19 cellular contexts compared by ENCODE assay signal in the genomic region with DNA sequence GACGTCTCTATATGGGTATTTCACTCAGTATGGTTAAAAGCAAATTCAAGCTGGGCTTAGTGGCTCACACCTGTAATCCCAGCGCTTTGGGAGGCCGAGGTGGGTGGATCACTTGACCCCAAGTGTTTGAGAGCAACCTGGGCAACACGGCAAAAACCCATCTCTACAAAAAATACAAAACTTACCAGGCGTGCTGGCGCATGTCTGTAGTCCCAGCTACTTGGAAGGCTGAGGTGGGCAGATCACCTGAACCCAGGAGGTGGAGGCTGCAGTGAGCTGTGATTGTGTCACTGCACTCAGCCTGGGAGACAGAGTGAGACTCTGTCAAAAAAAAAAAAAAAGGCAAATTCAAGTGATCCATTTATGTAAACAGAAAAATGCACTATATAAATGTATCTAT. TPM values are rescaled to one million over a fixed set of nuclear protein-coding genes. Genes with fewer than 3 reads are reported as not detected.
A peak's percentile ranks its signal among the peaks of the same experiment; 100 is the strongest.
DNase-seq lines count a peak whose midpoint lies in the region; ATAC-seq and TF ChIP-seq lines count a peak whose summit lies in the region.
"Had no signal": no experiment of that assay in that cellular context is flagged by ENCODE, and none has a peak within 500 bp of the region (broad histone marks: within the 10 kb centered on the region; RNA-seq: fewer than 3 reads in every experiment).

No MANE protein-coding gene starts in this region.

- H4K20me1 ChIP-seq in DOHH2 (ENCODE audit: control insufficient read depth, insufficient read depth, low read depth, low read length) (no peaks in the 10 kb centered on the region), KMS-11 (ENCODE audit: insufficient read depth) (no peaks in the 10 kb centered on the region)

- H3K4me1 Mint-ChIP-seq in WTC11, result no peaks in the 10 kb centered on the region

- no peak overlapping the region for H3K4me3 Mint-ChIP-seq in WTC11
- H3K4me3 Mint-ChIP-seq: CD14-positive monocyte, T-cell had no signal

- TF ChIP-seq CTCF in DOHH2 (IDR thresholded peaks at IDR 0.05; ENCODE audit: low read depth, low read length, poor library complexity, severe bottlenecking) (no peak), KMS-11 (conservative IDR thresholded peaks at IDR 0.05; ENCODE audit: low read depth, low read length) (no peak), WTC11 (IDR thresholded peaks at IDR 0.05) (no peak), Peyer's patch (IDR thresholded peaks at IDR 0.05) (no peak)

- H3K36me3 ChIP-seq in DOHH2 (ENCODE audit: control insufficient read depth, low read length), result peaks cover 21% of the 10 kb centered on the region
- H3K36me3 ChIP-seq in KMS-11 (ENCODE audit: insufficient read depth), result peaks cover 11% of the 10 kb centered on the region; the same call in 1 of the 2 replicates
- no peaks in the 10 kb centered on the region for H3K36me3 ChIP-seq in Peyer's patch

- peaks cover 41% of the 10 kb centered on the region for H3F3A ChIP-seq in DOHH2 (ENCODE audit: control insufficient read depth, insufficient read depth)

- no peaks in the 10 kb centered on the region for H3K9me2 ChIP-seq in DOHH2 (replicated peaks; ENCODE audit: control insufficient read depth, low read length)

- no peaks in the 10 kb centered on the region for H3K27me3 ChIP-seq in DOHH2 (ENCODE audit: control insufficient read depth, low read length)
- no peaks in the 10 kb centered on the region for H3K27me3 ChIP-seq in KMS-11 (ENCODE audit: insufficient read depth, low read depth)
- no peaks in the 10 kb centered on the region for H3K27me3 ChIP-seq in Peyer's patch

- intact Hi-C loops in posterior vena cava (cut with DNase I), result no loop called here

- POLR2A ChIA-PET in WTC11 (lab: Charles Lee), result no interaction called here

- peak overlapping the region; percentile 91 for H3K9ac ChIP-seq in KMS-11

- H3K27me3 Mint-ChIP-seq in WTC11 (ENCODE audit: low read depth), result no peaks in the 10 kb centered on the region

- 0 out of 2 replicates have a peak overlapping the region, but pooled peaks have one; percentile 27 for H2AFZ ChIP-seq in KMS-11 (ENCODE audit: low read depth)

- H3K4me2 ChIP-seq in DOHH2 (ENCODE audit: low read length), result peak overlapping the region; percentile 72
- H3K4me2 ChIP-seq in KMS-11, result peak overlapping the region; percentile 89

- H3K27ac ChIP-seq in DOHH2 (ENCODE audit: low read depth, low read length), result peak overlapping the region; percentile 99
- peak overlapping the region; percentile 95 for H3K27ac ChIP-seq in KMS-11
- peak overlapping the region in 1 of 4 donors; percentile 69 for H3K27ac ChIP-seq in Peyer's patch

- no peaks in the 10 kb centered on the region for H3K9me3 ChIP-seq in DOHH2 (ENCODE audit: control insufficient read depth, insufficient read depth, low read length)
- no peaks in the 10 kb centered on the region for H3K9me3 ChIP-seq in Peyer's patch

- no peaks in the 10 kb centered on the region for H3K36me3 Mint-ChIP-seq in WTC11
- H3K36me3 Mint-ChIP-seq: CD14-positive monocyte, T-cell had no signal

- DNase-seq in WTC11 (ENCODE audit: low spot score) (no peak), posterior vena cava (ENCODE audit: low spot score) (peak; percentile 40), iPS-NIHi7 (ENCODE audit: extremely low spot score) (no peak), Peyer's patch (no peak), SHP77 (lab: John Stamatoyannopoulos, UW) (no peak), NCI-H510A (lab: John Stamatoyannopoulos, UW) (no peak)
- DNase-seq: COR-L47, HCEC 1CT, IMR-90, NCI-H1092, NCI-H2171, NCI-H82, T-cell had no signal

- H3K79me2 ChIP-seq in DOHH2 (ENCODE audit: control insufficient read depth, low read length) (peaks cover 18% of the 10 kb centered on the region), KMS-11 (ENCODE audit: insufficient read depth, low read depth) (peaks cover 46% of the 10 kb centered on the region)

- H3K4me1 ChIP-seq in DOHH2 (ENCODE audit: control insufficient read depth, low read length) (peaks cover 87% of the 10 kb centered on the region), KMS-11 (ENCODE audit: low read depth, poor library complexity, severe bottlenecking) (peaks cover 58% of the 10 kb centered on the region), Peyer's patch (peaks cover 0 to 11% (median 0%) of the 10 kb centered on the region in 4 donors)

- CTCF ChIA-PET in WTC11 (lab: Charles Lee), result interaction anchor here (0.8 to 2.1 kb wide), 3 partner anchors 13 to 131 kb away, joined by 3 to 11 read pairs (median 3); partner anchors contain the start of gene SNX29

- no peak for TF ChIP-seq POLR2A in Peyer's patch (IDR thresholded peaks at IDR 0.05)

- H3K9me3 Mint-ChIP-seq in WTC11, result no peaks in the 10 kb centered on the region
- H3K9me3 Mint-ChIP-seq: CD14-positive monocyte, T-cell had no signal

- no peak for ATAC-seq in WTC11
- ATAC-seq: T-cell had no signal

- H3K27ac Mint-ChIP-seq in WTC11, result peak overlapping the region; percentile 76; the same call in 1 of the 2 replicates
- H3K27ac Mint-ChIP-seq: T-cell had no signal

- H3K4me3 ChIP-seq in DOHH2 (ENCODE audit: low read length) (peak overlapping the region; percentile 76), KMS-11 (IDR thresholded peaks at IDR 0.05; ENCODE audit: insufficient read depth, low read depth, low read length) (no peak overlapping the region), Peyer's patch (no peak overlapping the region)

TF ChIP-seq in WTC11, 78 proteins besides CTCF, POLR2A, EP300 and RAD21 (continues in another document):
- TF ChIP-seq ZNF671 (CRISPR knock-in tag; IDR thresholded peaks at IDR 0.05), result no peak
- no peak for TF ChIP-seq NR2C2 (CRISPR knock-in tag; IDR thresholded peaks at IDR 0.05)
- no peak for TF ChIP-seq TEAD1 (CRISPR knock-in tag; IDR thresholded peaks at IDR 0.05)
- TF ChIP-seq HMGA2 (CRISPR knock-in tag; IDR thresholded peaks at IDR 0.05), result no peak
- TF ChIP-seq MYBL2 (CRISPR knock-in tag; IDR thresholded peaks at IDR 0.05), result no peak
- TF ChIP-seq ZNF219 (CRISPR knock-in tag; IDR thresholded peaks at IDR 0.05; ENCODE audit: borderline replicate concordance), result no peak
- TF ChIP-seq ETV6 (CRISPR knock-in tag; IDR thresholded peaks at IDR 0.05), result no peak
- no peak for TF ChIP-seq GABPB1 (CRISPR knock-in tag; IDR thresholded peaks at IDR 0.05)
- no peak for TF ChIP-seq RELA (CRISPR knock-in tag; IDR thresholded peaks at IDR 0.05; ENCODE audit: borderline replicate concordance)
- TF ChIP-seq, protein P1, sequence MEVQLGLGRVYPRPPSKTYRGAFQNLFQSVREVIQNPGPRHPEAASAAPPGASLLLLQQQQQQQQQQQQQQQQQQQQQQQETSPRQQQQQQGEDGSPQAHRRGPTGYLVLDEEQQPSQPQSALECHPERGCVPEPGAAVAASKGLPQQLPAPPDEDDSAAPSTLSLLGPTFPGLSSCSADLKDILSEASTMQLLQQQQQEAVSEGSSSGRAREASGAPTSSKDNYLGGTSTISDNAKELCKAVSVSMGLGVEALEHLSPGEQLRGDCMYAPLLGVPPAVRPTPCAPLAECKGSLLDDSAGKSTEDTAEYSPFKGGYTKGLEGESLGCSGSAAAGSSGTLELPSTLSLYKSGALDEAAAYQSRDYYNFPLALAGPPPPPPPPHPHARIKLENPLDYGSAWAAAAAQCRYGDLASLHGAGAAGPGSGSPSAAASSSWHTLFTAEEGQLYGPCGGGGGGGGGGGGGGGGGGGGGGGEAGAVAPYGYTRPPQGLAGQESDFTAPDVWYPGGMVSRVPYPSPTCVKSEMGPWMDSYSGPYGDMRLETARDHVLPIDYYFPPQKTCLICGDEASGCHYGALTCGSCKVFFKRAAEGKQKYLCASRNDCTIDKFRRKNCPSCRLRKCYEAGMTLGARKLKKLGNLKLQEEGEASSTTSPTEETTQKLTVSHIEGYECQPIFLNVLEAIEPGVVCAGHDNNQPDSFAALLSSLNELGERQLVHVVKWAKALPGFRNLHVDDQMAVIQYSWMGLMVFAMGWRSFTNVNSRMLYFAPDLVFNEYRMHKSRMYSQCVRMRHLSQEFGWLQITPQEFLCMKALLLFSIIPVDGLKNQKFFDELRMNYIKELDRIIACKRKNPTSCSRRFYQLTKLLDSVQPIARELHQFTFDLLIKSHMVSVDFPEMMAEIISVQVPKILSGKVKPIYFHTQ (CRISPR knock-in tag; IDR thresholded peaks at IDR 0.05), result no peak
- no peak for TF ChIP-seq CREM (CRISPR knock-in tag; IDR thresholded peaks at IDR 0.05)
- TF ChIP-seq, protein P2, sequence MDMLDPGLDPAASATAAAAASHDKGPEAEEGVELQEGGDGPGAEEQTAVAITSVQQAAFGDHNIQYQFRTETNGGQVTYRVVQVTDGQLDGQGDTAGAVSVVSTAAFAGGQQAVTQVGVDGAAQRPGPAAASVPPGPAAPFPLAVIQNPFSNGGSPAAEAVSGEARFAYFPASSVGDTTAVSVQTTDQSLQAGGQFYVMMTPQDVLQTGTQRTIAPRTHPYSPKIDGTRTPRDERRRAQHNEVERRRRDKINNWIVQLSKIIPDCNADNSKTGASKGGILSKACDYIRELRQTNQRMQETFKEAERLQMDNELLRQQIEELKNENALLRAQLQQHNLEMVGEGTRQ (CRISPR knock-in tag; IDR thresholded peaks at IDR 0.05), result no peak
- TF ChIP-seq MLX (CRISPR knock-in tag; IDR thresholded peaks at IDR 0.05), result no peak
- TF ChIP-seq NR1H2 (CRISPR knock-in tag; IDR thresholded peaks at IDR 0.05), result no peak
- TF ChIP-seq NR3C1 (CRISPR knock-in tag; conservative IDR thresholded peaks at IDR 0.05; ENCODE audit: low read depth), result no peak

RNA-seq across cellular contexts. Expression of gene TNFRSF17, which starts 1.3 kb away (rescaled TPM):
- total RNA-seq in WTC11 (2021), result 0.18 TPM in 1 of 3 replicates, not detected in the others
- total RNA-seq in posterior vena cava, result not detected
- total RNA-seq in Peyer's patch, result not detected
- total RNA-seq: HT-29, IMR-90, NCI-H460, SK-MEL-5 had no signal

RNA-seq across cellular contexts. Expression of gene SNX29, which starts 12.8 kb away (rescaled TPM):
- total RNA-seq in WTC11 (2021), result 7.7 to 11.4 TPM (median 10.2 TPM) in 3 replicates
- 10 to 100 TPM; 39.7 to 46.3 TPM for total RNA-seq in posterior vena cava
- 100 to 1,000 TPM in 1 of 4 donors, 10 to 100 TPM in 3; 12.0 to 106 (median 26.9) TPM for total RNA-seq in Peyer's patch

RNA-seq across cellular contexts. Expression of gene NPIPB2, which starts 21.9 kb away (rescaled TPM):
- total RNA-seq in WTC11 (2021) (14.4 to 24.7 TPM (median 15.1 TPM) in 3 replicates), posterior vena cava (10 to 100 TPM in 1 of 2 donors, 1 to 10 TPM in 1; 5.1 to 10.3 TPM), Peyer's patch (10 to 100 TPM in 3 of 4 donors, 1 to 10 TPM in 1; 4.7 to 48.8 (median 16.7) TPM)

RNA-seq across cellular contexts. Expression of gene GSPT1, which starts 48.0 kb away (rescaled TPM):
- 154 to 190 TPM (median 159 TPM) in 3 replicates for total RNA-seq in WTC11 (2021)
- total RNA-seq in posterior vena cava, result 10 to 100 TPM; 76.2 to 77.2 TPM
- 10 to 100 TPM; 29.1 to 60.2 (median 36.0) TPM for total RNA-seq in Peyer's patch
